1 cellular context compared by ENCODE assay signal in the genomic region with DNA sequence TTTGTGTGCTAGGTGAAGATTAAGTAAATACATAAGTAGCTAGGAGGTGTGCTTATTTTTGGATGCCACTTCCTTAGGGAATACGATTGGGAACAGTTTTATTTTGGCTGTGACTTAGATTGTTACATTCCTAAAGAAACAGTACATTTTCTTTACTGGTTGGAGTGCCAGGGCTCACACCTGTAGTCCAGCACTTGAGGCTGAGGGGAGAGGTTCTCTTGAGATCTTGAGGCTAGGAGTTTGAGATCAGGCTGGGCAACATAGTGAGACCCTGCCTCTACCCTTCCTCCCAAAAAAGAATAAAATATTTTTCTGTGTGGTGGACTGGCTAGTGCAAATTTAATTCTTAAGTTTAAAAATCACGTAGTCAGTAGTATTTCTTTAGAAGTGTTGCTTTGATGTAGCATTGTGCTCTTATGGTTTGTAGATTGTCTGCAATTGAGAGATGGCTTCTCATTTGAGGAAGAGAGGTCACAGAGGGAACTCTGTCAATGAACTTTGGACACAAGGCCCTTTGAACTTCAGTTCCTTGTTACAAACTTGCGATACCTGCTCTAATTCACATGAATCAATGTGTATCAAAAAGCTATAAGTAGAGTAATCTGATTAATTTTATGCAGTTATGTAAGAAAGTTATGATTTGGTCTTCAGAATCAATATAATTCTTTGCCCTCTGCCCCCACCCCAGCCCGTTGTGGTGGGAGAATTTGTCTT.
TF ChIP-seq lines count a peak whose summit lies in the region.

No MANE protein-coding gene starts in this region.

TF ChIP-seq in GM23338, 12 proteins besides CTCF, POLR2A, EP300 and RAD21 (continued from another document):
- TF ChIP-seq, protein P1, sequence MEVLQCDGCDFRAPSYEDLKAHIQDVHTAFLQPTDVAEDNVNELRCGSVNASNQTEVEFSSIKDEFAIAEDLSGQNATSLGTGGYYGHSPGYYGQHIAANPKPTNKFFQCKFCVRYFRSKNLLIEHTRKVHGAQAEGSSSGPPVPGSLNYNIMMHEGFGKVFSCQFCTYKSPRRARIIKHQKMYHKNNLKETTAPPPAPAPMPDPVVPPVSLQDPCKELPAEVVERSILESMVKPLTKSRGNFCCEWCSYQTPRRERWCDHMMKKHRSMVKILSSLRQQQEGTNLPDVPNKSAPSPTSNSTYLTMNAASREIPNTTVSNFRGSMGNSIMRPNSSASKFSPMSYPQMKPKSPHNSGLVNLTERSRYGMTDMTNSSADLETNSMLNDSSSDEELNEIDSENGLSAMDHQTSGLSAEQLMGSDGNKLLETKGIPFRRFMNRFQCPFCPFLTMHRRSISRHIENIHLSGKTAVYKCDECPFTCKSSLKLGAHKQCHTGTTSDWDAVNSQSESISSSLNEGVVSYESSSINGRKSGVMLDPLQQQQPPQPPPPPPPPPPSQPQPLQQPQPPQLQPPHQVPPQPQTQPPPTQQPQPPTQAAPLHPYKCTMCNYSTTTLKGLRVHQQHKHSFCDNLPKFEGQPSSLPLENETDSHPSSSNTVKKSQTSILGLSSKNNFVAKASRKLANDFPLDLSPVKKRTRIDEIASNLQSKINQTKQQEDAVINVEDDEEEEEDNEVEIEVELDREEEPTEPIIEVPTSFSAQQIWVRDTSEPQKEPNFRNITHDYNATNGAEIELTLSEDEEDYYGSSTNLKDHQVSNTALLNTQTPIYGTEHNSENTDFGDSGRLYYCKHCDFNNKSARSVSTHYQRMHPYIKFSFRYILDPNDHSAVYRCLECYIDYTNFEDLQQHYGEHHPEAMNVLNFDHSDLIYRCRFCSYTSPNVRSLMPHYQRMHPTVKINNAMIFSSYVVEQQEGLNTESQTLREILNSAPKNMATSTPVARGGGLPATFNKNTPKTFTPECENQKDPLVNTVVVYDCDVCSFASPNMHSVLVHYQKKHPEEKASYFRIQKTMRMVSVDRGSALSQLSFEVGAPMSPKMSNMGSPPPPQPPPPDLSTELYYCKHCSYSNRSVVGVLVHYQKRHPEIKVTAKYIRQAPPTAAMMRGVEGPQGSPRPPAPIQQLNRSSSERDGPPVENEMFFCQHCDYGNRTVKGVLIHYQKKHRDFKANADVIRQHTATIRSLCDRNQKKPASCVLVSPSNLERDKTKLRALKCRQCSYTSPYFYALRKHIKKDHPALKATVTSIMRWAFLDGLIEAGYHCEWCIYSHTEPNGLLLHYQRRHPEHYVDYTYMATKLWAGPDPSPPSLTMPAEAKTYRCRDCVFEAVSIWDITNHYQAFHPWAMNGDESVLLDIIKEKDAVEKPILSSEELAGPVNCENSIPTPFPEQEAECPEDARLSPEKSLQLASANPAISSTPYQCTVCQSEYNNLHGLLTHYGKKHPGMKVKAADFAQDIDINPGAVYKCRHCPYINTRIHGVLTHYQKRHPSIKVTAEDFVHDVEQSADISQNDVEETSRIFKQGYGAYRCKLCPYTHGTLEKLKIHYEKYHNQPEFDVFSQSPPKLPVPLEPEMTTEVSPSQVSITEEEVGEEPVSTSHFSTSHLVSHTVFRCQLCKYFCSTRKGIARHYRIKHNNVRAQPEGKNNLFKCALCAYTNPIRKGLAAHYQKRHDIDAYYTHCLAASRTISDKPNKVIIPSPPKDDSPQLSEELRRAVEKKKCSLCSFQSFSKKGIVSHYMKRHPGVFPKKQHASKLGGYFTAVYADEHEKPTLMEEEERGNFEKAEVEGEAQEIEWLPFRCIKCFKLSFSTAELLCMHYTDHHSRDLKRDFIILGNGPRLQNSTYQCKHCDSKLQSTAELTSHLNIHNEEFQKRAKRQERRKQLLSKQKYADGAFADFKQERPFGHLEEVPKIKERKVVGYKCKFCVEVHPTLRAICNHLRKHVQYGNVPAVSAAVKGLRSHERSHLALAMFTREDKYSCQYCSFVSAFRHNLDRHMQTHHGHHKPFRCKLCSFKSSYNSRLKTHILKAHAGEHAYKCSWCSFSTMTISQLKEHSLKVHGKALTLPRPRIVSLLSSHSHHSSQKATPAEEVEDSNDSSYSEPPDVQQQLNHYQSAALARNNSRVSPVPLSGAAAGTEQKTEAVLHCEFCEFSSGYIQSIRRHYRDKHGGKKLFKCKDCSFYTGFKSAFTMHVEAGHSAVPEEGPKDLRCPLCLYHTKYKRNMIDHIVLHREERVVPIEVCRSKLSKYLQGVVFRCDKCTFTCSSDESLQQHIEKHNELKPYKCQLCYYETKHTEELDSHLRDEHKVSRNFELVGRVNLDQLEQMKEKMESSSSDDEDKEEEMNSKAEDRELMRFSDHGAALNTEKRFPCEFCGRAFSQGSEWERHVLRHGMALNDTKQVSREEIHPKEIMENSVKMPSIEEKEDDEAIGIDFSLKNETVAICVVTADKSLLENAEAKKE (CRISPR knock-in tag; IDR thresholded peaks at IDR 0.05), result no peak
- TF ChIP-seq EZH2 (IDR thresholded peaks at IDR 0.05; ENCODE audit: low read depth, unreplicated experiment), result no peak
- TF ChIP-seq STAT1 (IDR thresholded peaks at IDR 0.05; ENCODE audit: unreplicated experiment), result no peak
- TF ChIP-seq CREB1 (CRISPR knock-in tag; IDR thresholded peaks at IDR 0.05; ENCODE audit: low read depth), result no peak
- TF ChIP-seq, protein P2, sequence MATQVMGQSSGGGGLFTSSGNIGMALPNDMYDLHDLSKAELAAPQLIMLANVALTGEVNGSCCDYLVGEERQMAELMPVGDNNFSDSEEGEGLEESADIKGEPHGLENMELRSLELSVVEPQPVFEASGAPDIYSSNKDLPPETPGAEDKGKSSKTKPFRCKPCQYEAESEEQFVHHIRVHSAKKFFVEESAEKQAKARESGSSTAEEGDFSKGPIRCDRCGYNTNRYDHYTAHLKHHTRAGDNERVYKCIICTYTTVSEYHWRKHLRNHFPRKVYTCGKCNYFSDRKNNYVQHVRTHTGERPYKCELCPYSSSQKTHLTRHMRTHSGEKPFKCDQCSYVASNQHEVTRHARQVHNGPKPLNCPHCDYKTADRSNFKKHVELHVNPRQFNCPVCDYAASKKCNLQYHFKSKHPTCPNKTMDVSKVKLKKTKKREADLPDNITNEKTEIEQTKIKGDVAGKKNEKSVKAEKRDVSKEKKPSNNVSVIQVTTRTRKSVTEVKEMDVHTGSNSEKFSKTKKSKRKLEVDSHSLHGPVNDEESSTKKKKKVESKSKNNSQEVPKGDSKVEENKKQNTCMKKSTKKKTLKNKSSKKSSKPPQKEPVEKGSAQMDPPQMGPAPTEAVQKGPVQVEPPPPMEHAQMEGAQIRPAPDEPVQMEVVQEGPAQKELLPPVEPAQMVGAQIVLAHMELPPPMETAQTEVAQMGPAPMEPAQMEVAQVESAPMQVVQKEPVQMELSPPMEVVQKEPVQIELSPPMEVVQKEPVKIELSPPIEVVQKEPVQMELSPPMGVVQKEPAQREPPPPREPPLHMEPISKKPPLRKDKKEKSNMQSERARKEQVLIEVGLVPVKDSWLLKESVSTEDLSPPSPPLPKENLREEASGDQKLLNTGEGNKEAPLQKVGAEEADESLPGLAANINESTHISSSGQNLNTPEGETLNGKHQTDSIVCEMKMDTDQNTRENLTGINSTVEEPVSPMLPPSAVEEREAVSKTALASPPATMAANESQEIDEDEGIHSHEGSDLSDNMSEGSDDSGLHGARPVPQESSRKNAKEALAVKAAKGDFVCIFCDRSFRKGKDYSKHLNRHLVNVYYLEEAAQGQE (IDR thresholded peaks at IDR 0.05; ENCODE audit: unreplicated experiment), result no peak
- TF ChIP-seq JUNB (IDR thresholded peaks at IDR 0.05; ENCODE audit: unreplicated experiment), result no peak
- no peak for TF ChIP-seq NANOG (IDR thresholded peaks at IDR 0.05; ENCODE audit: borderline replicate concordance)
- no peak for TF ChIP-seq POLR2AphosphoS5 (IDR thresholded peaks at IDR 0.05; ENCODE audit: low read depth)
- no peak for TF ChIP-seq ZNF114 (CRISPR knock-in tag; IDR thresholded peaks at IDR 0.05)
TF ChIP-seq in GM23338: peak in this region for 0.
